Comparison of ENCODE assay signal across 8 cellular contexts in the genomic region with DNA sequence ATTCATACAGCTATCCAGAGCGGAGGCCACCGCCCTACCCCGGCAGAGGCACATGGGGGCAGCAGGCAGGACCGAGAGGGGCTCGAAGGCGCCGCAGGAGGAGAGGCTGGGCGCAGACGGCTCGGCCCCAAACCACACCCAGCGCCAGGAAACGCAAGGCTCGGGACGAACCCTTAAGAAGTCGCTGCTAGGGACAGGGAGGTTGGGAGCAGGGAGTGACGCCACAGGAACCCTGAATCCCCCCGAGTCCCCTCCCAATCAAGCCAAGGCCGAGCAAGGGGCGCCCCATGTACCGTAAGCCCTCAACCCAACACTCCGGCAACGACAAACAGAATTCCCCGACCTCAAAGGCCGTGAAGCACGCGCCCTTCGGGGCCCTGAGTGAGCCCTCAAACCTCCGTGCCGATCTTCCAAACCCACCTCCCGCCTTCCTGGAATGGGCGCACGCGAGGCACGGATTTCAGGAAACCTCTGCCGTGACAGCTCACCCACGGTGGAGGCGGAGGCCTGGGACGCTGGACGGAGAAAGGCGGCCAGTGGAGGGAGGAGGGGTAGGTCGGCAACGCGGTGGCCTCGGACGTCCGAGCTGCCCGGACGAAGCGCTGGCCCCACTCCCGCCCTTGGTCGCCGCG. TPM values are rescaled to one million over a fixed set of nuclear protein-coding genes. Genes with fewer than 3 reads are reported as not detected.
DNase-seq lines count a peak whose midpoint lies in the region; ATAC-seq and TF ChIP-seq lines count a peak whose summit lies in the region.

No MANE protein-coding gene starts in this region.

- H3K27me3 Mint-ChIP-seq in activated B cell treated with CpG ODN at 0.5 μM for 24 hours = peaks cover 26% of the 10 kb centered on the region

- peaks cover 54% of the 10 kb centered on the region for H3K4me1 Mint-ChIP-seq in activated B cell treated with CpG ODN at 0.5 μM for 24 hours

- H3K36me3 ChIP-seq in esophagus (ENCODE audit: control insufficient read depth in 2 of 2, insufficient read depth in 2 of 2, low read length in 1 of 2) = no peaks in the 10 kb centered on the region
- no peaks in the 10 kb centered on the region for H3K36me3 ChIP-seq in osteoblast (ENCODE audit: insufficient read depth, low read length)
- H3K36me3 ChIP-seq in BE2C = no peaks in the 10 kb centered on the region

- no peaks in the 10 kb centered on the region for H4K20me1 ChIP-seq in osteoblast (ENCODE audit: insufficient read depth, low read length)

- 6 to 8% methylated on average over 51 to 53 of the region's 53 CpGs for WGBS in esophagus, 2 donors

- H3K9me3 ChIP-seq in esophagus (ENCODE audit: control insufficient read depth in 2 of 2, insufficient read depth in 1 of 2, low read depth in 1 of 2, low read length in 1 of 2) = peaks cover 0 to 2% of the 10 kb centered on the region in 2 donors
- H3K9me3 ChIP-seq in osteoblast (ENCODE audit: low read depth, low read length) = no peaks in the 10 kb centered on the region
- no peaks in the 10 kb centered on the region for H3K9me3 ChIP-seq in BE2C

- H3K4me2 ChIP-seq in osteoblast (ENCODE audit: insufficient read depth, low read length) = peak overlapping the region; percentile 32

- no peak for DNase-seq in GM12864 (ENCODE audit: low read depth)
- peak; percentile 39 for DNase-seq in activated B cell treated with CpG ODN at 0.5 μM for 24 hours
- DNase-seq in osteoblast (ENCODE audit: insufficient read length, low spot score, missing footprints) = peak; percentile 61
- DNase-seq in BE2C = no peak
- DNase-seq in NCI-H2029 treated with DMSO at 0.1 percent for 48 hours (lab: John Stamatoyannopoulos, UW) = no peak

- H3K79me2 ChIP-seq in osteoblast (ENCODE audit: insufficient read depth, low read length) = no peaks in the 10 kb centered on the region

- H3K27me3 ChIP-seq in esophagus (ENCODE audit: control insufficient read depth in 1 of 2, insufficient read depth in 2 of 2, low read length in 2 of 2) = peaks cover 0 to 3% of the 10 kb centered on the region in 2 donors
- H3K27me3 ChIP-seq in osteoblast (ENCODE audit: insufficient read depth, low read length) = peaks cover 56% of the 10 kb centered on the region
- peaks cover 49% of the 10 kb centered on the region for H3K27me3 ChIP-seq in BE2C

- intact Hi-C loops in activated B cell treated with CpG ODN at 0.5 μM for 24 hours (cut with micrococcal nuclease) = loop anchor here (5.0 to 10.0 kb wide), 3 partner anchors 374 to 518 kb away; partner anchors contain the start of gene NELFA

- peak overlapping the region; percentile 46 for H3K4me3 ChIP-seq in GM12864 (ENCODE audit: low read depth, low read length)
- peak overlapping the region; percentile 76 to 81 for H3K4me3 ChIP-seq in esophagus (ENCODE audit: low read depth in 1 of 2, low read length in 2 of 2)
- H3K4me3 ChIP-seq in osteoblast (ENCODE audit: insufficient read depth, low read length) = peak overlapping the region; percentile 48
- no peak overlapping the region for H3K4me3 ChIP-seq in BE2C (ENCODE audit: low read depth, low read length)

- no peak for ATAC-seq in activated B cell treated with CpG ODN at 0.5 μM for 24 hours (ENCODE audit: low read depth)
- ATAC-seq in GM21717 (IDR thresholded peaks at IDR 0.05; ENCODE audit: unreplicated experiment) = no peak
- ATAC-seq in GM18868 (IDR thresholded peaks at IDR 0.05; ENCODE audit: unreplicated experiment) = no peak

- H2AFZ ChIP-seq in osteoblast (ENCODE audit: low read length) = peak overlapping the region; percentile 35

- H3K36me3 Mint-ChIP-seq in activated B cell treated with CpG ODN at 0.5 μM for 24 hours (ENCODE audit: low read depth) = no peaks in the 10 kb centered on the region

- H3K4me3 Mint-ChIP-seq in activated B cell treated with CpG ODN at 0.5 μM for 24 hours = peak overlapping the region; percentile 57

- H3K27ac ChIP-seq in esophagus (ENCODE audit: low read depth in 2 of 2, low read length in 1 of 2) (peak overlapping the region; percentile 43 to 61), osteoblast (ENCODE audit: low read depth, low read length) (no peak overlapping the region)

- POLR2A ChIA-PET in activated B cell treated with CpG ODN at 0.5 μM for 24 hours (lab: Charles Lee) = interaction anchor here (1.3 to 1.9 kb wide), 3 partner anchors 23 to 154 kb away, joined by 3 to 7 read pairs (median 6); partner anchors contain the start of genes MXD4 and RNF4

- H3K4me1 ChIP-seq in esophagus (ENCODE audit: control insufficient read depth in 2 of 2, insufficient read depth in 2 of 2, low read length in 1 of 2) (peaks cover 7 to 40% of the 10 kb centered on the region in 2 donors), osteoblast (ENCODE audit: insufficient read depth, low read length) (peaks cover 25% of the 10 kb centered on the region), BE2C (no peaks in the 10 kb centered on the region; the same call in 1 of the 2 replicates)

- H3K27ac Mint-ChIP-seq in activated B cell treated with CpG ODN at 0.5 μM for 24 hours = no peak overlapping the region

- CTCF ChIA-PET in activated B cell treated with CpG ODN at 0.5 μM for 24 hours (lab: Charles Lee) = interaction anchor here (0.8 kb wide), 1 partner anchor 11 kb away, joined by 3 read pairs; no protein-coding TSS in a partner anchor

- no peaks in the 10 kb centered on the region for H3K9me3 Mint-ChIP-seq in activated B cell treated with CpG ODN at 0.5 μM for 24 hours

- TF ChIP-seq CTCF in GM12864 (IDR thresholded peaks at IDR 0.05; ENCODE audit: low read depth, low read length, missing control alignments) (no peak), activated B cell treated with CpG ODN at 0.5 μM for 24 hours (IDR thresholded peaks at IDR 0.05) (no peak), osteoblast (IDR thresholded peaks at IDR 0.05; ENCODE audit: extremely low read depth, low read depth, low read length) (no peak), BE2C (IDR thresholded peaks at IDR 0.05; ENCODE audit: low read depth, low read length) (no peak)

RNA-seq across cellular contexts. Expression of gene ZFYVE28, which starts 1.8 kb away (rescaled TPM):
- 5.9 and 6.1 TPM in 2 replicates for total RNA-seq in activated B cell treated with CpG ODN at 0.5 μM for 24 hours
- 1 to 10 TPM; 5.2 to 5.4 TPM for polyA plus RNA-seq in esophagus
- total RNA-seq in osteoblast = 9.7 and 10.5 TPM in 2 replicates
- 2.3 TPM for polyA plus RNA-seq in BE2C (2012; ENCODE audit: insufficient read depth, insufficient read length, low read depth)

RNA-seq across cellular contexts. Expression of gene CFAP99, which starts 2.1 kb away (rescaled TPM):
- total RNA-seq in activated B cell treated with CpG ODN at 0.5 μM for 24 hours (not detected in 2 replicates), osteoblast (under 0.01 TPM in 2 replicates)
- under 1 TPM; 0.04 to 0.07 TPM for polyA plus RNA-seq in esophagus
- polyA plus RNA-seq in BE2C (2012; ENCODE audit: insufficient read depth, insufficient read length, low read depth) = 0.54 TPM

RNA-seq across cellular contexts. Expression of gene RNF4, which starts 52.2 kb away (rescaled TPM):
- 93.5 and 93.6 TPM in 2 replicates for total RNA-seq in activated B cell treated with CpG ODN at 0.5 μM for 24 hours
- polyA plus RNA-seq in esophagus = 10 to 100 TPM; 14.3 to 18.3 TPM
- total RNA-seq in osteoblast = 68.8 and 76.0 TPM in 2 replicates
- 49.0 TPM for polyA plus RNA-seq in BE2C (2012; ENCODE audit: insufficient read depth, insufficient read length, low read depth)

Comparison
In these comparisons a context has a peak if more than half of its experiments do, and no peak if none do; other contexts are left out.
1. DNase-seq: peak in activated B cell treated with CpG ODN at 0.5 μM for 24 hours (single experiment) and osteoblast (single experiment); none in GM12864 (single experiment), BE2C (single experiment) and NCI-H2029 treated with DMSO at 0.1 percent for 48 hours (single experiment).